ENCODE assay signal across 1 cellular context in genomic region chr1:174159253-174160108, GRCh38.
TF ChIP-seq lines count a peak whose summit lies in the region.

Gene RABGAP1L, plus strand, starts transcription at chr1:174159520.

TF ChIP-seq in HepG2, 621 proteins besides CTCF, POLR2A, EP300 and RAD21 (continued from another document and continues in another):
- no peak for TF ChIP-seq AHDC1 (CRISPR knock-in tag; IDR thresholded peaks at IDR 0.05; ENCODE audit: borderline replicate concordance)
- peak; percentile 42; the same call in 1 of the 2 replicates for TF ChIP-seq JUND (CRISPR knock-in tag; IDR thresholded peaks at IDR 0.05)
- peak; percentile 90 for TF ChIP-seq PHF8 (CRISPR knock-in tag; IDR thresholded peaks at IDR 0.05)
- TF ChIP-seq SP5 (CRISPR knock-in tag; IDR thresholded peaks at IDR 0.05; ENCODE audit: borderline replicate concordance, low read depth): peak; percentile 47; the same call in 1 of the 2 replicates
- no peak for TF ChIP-seq TEF (CRISPR knock-in tag; IDR thresholded peaks at IDR 0.05)
- no peak for TF ChIP-seq IKZF4 (CRISPR knock-in tag; IDR thresholded peaks at IDR 0.05; ENCODE audit: borderline replicate concordance, low read depth, not compliant biosample characterization)
- peak; percentile 55 for TF ChIP-seq MED1 (CRISPR knock-in tag; IDR thresholded peaks at IDR 0.05)
- no peak for TF ChIP-seq NFRKB (IDR thresholded peaks at IDR 0.05)
- TF ChIP-seq ZNF589 (CRISPR knock-in tag; conservative IDR thresholded peaks at IDR 0.05): no peak; the same call in 1 of the 2 replicates
- peak; percentile 4 for TF ChIP-seq TEAD3 (CRISPR knock-in tag; optimal IDR thresholded peaks at IDR 0.05; ENCODE audit: borderline replicate concordance)
- TF ChIP-seq AFF4 (CRISPR knock-in tag; IDR thresholded peaks at IDR 0.05): no peak
- TF ChIP-seq ZNF292 (CRISPR knock-in tag; IDR thresholded peaks at IDR 0.05; ENCODE audit: borderline replicate concordance, low read depth): no peak
- TF ChIP-seq KDM4B (CRISPR knock-in tag; IDR thresholded peaks at IDR 0.05): 0 out of 2 replicates have a peak, but pooled peaks have one; percentile 49
- TF ChIP-seq ZBTB46 (CRISPR knock-in tag; IDR thresholded peaks at IDR 0.05; ENCODE audit: borderline replicate concordance): no peak
- peak; percentile 13; the same call in 1 of the 2 replicates for TF ChIP-seq GATAD1 (CRISPR knock-in tag; IDR thresholded peaks at IDR 0.05)
- 0 out of 2 replicates have a peak, but pooled peaks have one; percentile 16 for TF ChIP-seq ZNF441 (CRISPR knock-in tag; IDR thresholded peaks at IDR 0.05; ENCODE audit: borderline replicate concordance)
- 0 out of 2 replicates have a peak, but pooled peaks have one; percentile 53 for TF ChIP-seq ZNF670 (CRISPR knock-in tag; IDR thresholded peaks at IDR 0.05; ENCODE audit: borderline replicate concordance)
- TF ChIP-seq ZNF768 (CRISPR knock-in tag; IDR thresholded peaks at IDR 0.05): 0 out of 2 replicates have a peak, but pooled peaks have one; percentile 31
- peak; percentile 76; the same call in 1 of the 2 replicates for TF ChIP-seq SALL1 (CRISPR knock-in tag; IDR thresholded peaks at IDR 0.05)
- peak; percentile 81; the same call in 1 of the 2 replicates for TF ChIP-seq MTERF4 (CRISPR knock-in tag; IDR thresholded peaks at IDR 0.05)
- TF ChIP-seq REL (CRISPR knock-in tag; conservative IDR thresholded peaks at IDR 0.05): peak; percentile 52; the same call in 1 of the 2 replicates
- TF ChIP-seq ZNF329 (CRISPR knock-in tag; IDR thresholded peaks at IDR 0.05; ENCODE audit: low read depth): peak; percentile 77; the same call in 1 of the 2 replicates
- TF ChIP-seq KLF16 (CRISPR knock-in tag; IDR thresholded peaks at IDR 0.05): peak in 1 of 2 experiments; percentile 68; a peak in 1 of 4 replicates
- 0 out of 2 replicates have a peak, but pooled peaks have one; percentile 26 for TF ChIP-seq MTA3 (CRISPR knock-in tag; IDR thresholded peaks at IDR 0.05)
- no peak for TF ChIP-seq NCOA2 (CRISPR knock-in tag; IDR thresholded peaks at IDR 0.05)
- 0 out of 2 replicates have a peak, but pooled peaks have one; percentile 71 for TF ChIP-seq ZIK1 (CRISPR knock-in tag; IDR thresholded peaks at IDR 0.05; ENCODE audit: borderline replicate concordance, low read depth)
- TF ChIP-seq FOXO4 (CRISPR knock-in tag; conservative IDR thresholded peaks at IDR 0.05): no peak
- TF ChIP-seq AGO2 (optimal IDR thresholded peaks at IDR 0.05; ENCODE audit: low read depth, low read length): peak; percentile 55
- no peak for TF ChIP-seq CBX2 (IDR thresholded peaks at IDR 0.05; ENCODE audit: low read depth, low read length)
- peak; percentile 45; the same call in 1 of the 2 replicates for TF ChIP-seq CBX2 (CRISPR knock-in tag; IDR thresholded peaks at IDR 0.05; ENCODE audit: low read depth)
- no peak for TF ChIP-seq CC2D1A (CRISPR knock-in tag; IDR thresholded peaks at IDR 0.05)
- TF ChIP-seq BATF2 (CRISPR knock-in tag; IDR thresholded peaks at IDR 0.05): peak; percentile 74
- TF ChIP-seq PHF20 (CRISPR knock-in tag; IDR thresholded peaks at IDR 0.05): 0 out of 2 replicates have a peak, but pooled peaks have one; percentile 32
- peak; percentile 28; the same call in 1 of the 2 replicates for TF ChIP-seq SOX5 (CRISPR knock-in tag; IDR thresholded peaks at IDR 0.05; ENCODE audit: borderline replicate concordance)
- peak; percentile 80; the same call in 1 of the 2 replicates for TF ChIP-seq E2F1 (CRISPR knock-in tag; IDR thresholded peaks at IDR 0.05)
- TF ChIP-seq ZNF740 (CRISPR knock-in tag; IDR thresholded peaks at IDR 0.05): 0 out of 2 replicates have a peak, but pooled peaks have one; percentile 43
- TF ChIP-seq ZNF274 (CRISPR knock-in tag; IDR thresholded peaks at IDR 0.05): peak; percentile 65; the same call in 1 of the 2 replicates
- TF ChIP-seq HOXA5 (CRISPR knock-in tag; IDR thresholded peaks at IDR 0.05): peak; percentile 54
- no peak for TF ChIP-seq STAT5B (CRISPR knock-in tag; IDR thresholded peaks at IDR 0.05)
- peak; percentile 49; the same call in 1 of the 2 replicates for TF ChIP-seq ZNF792 (CRISPR knock-in tag; IDR thresholded peaks at IDR 0.05)
- TF ChIP-seq ZFP90 (CRISPR knock-in tag; IDR thresholded peaks at IDR 0.05; ENCODE audit: borderline replicate concordance): no peak; the same call in 1 of the 2 replicates
- peak; percentile 51; the same call in 1 of the 2 replicates for TF ChIP-seq ZNF616 (CRISPR knock-in tag; IDR thresholded peaks at IDR 0.05; ENCODE audit: low read depth)
